ENCODE assay signal across 11 cellular contexts in genomic region chr2:191167766-191168165, GRCh38. TPM values are rescaled to one million over a fixed set of nuclear protein-coding genes. Genes with fewer than 3 reads are reported as not detected.
A peak's percentile ranks its signal among the peaks of the same experiment; 100 is the strongest.
DNase-seq lines count a peak whose midpoint lies in the region; ATAC-seq and TF ChIP-seq lines count a peak whose summit lies in the region.
"Had no signal": no experiment of that assay in that cellular context is flagged by ENCODE, and none has a peak within 500 bp of the region (broad histone marks: within the 10 kb centered on the region; RNA-seq: fewer than 3 reads in every experiment).

No MANE protein-coding gene starts in this region.

- H3K4me1 ChIP-seq in mammary epithelial cell (ENCODE audit: insufficient read depth, low read length) (peaks cover 69% of the 10 kb centered on the region), aorta (ENCODE audit: control insufficient read depth in 1 of 2, insufficient read depth in 2 of 2, low read length in 2 of 2) (peaks cover 4 to 26% of the 10 kb centered on the region in 2 donors), hepatocyte (ENCODE audit: insufficient read depth) (peaks cover 36% of the 10 kb centered on the region)

- intact Hi-C loops in Right ventricle myocardium inferior (cut with DNase I) (loop anchor here (5.0 to 10.0 kb wide), 3 partner anchors 47 to 335 kb away; no protein-coding TSS in a partner anchor), cardiac septum (cut with DNase I) (loop anchor here (5.0 to 10.0 kb wide), 4 partner anchors 60 to 507 kb away; partner anchors contain the start of gene NABP1), mammary epithelial cell (cut with micrococcal nuclease) (loop anchor here (5.0 kb wide), 1 partner anchor 135 kb away; no protein-coding TSS in a partner anchor), aorta (cut with DNase I) (loop anchor here (2.0 to 5.0 kb wide), 3 partner anchors 333 to 355 kb away; no protein-coding TSS in a partner anchor)

- in situ Hi-C loops in mammary epithelial cell (cut with MboI; ENCODE audit: low sequenced_read_pairs in 2 of 2): loop anchor here (10.0 to 25.0 kb wide), 3 partner anchors 217 to 345 kb away; no protein-coding TSS in a partner anchor

- no peak overlapping the region for H3K4me2 ChIP-seq in mammary epithelial cell (ENCODE audit: insufficient read depth, low read depth, low read length)
- H3K4me2 ChIP-seq in hepatocyte: no peak overlapping the region

- H3K27me3 ChIP-seq in mammary epithelial cell (ENCODE audit: insufficient read depth, low read length): no peaks in the 10 kb centered on the region
- H3K27me3 ChIP-seq in aorta (ENCODE audit: control insufficient read depth in 1 of 2, insufficient read depth in 2 of 2, low read length in 1 of 2): no peaks in the 10 kb centered on the region
- H3K27me3 ChIP-seq in hepatocyte: no peaks in the 10 kb centered on the region

- CTCF ChIA-PET in mammary epithelial cell (lab: Charles Lee; ENCODE audit: low non-redundant PET): interaction anchor here (0.7 kb wide), 1 partner anchor 213 kb away, joined by 4 read pairs; no protein-coding TSS in a partner anchor

- H3K27ac ChIP-seq in mammary epithelial cell (ENCODE audit: insufficient read depth, low read depth, low read length) (peak overlapping the region; percentile 99), aorta (ENCODE audit: low read depth in 1 of 2, low read length in 2 of 2) (no peak overlapping the region), hepatocyte (no peak overlapping the region)

- H3K36me3 ChIP-seq in mammary epithelial cell (ENCODE audit: insufficient read depth, low read length): no peaks in the 10 kb centered on the region
- no peaks in the 10 kb centered on the region for H3K36me3 ChIP-seq in aorta (ENCODE audit: control insufficient read depth in 1 of 2, insufficient read depth in 2 of 2, low read length in 1 of 2)
- H3K36me3 ChIP-seq in hepatocyte (replicated peaks; ENCODE audit: insufficient read depth, low read depth): no peaks in the 10 kb centered on the region

- no peak overlapping the region for H3K9ac ChIP-seq in mammary epithelial cell (ENCODE audit: insufficient read depth, low read length)

- H4K20me1 ChIP-seq in mammary epithelial cell (ENCODE audit: insufficient read depth, low read length) (no peaks in the 10 kb centered on the region), hepatocyte (ENCODE audit: insufficient read depth, poor library complexity, severe bottlenecking) (no peaks in the 10 kb centered on the region)

- no peak for TF ChIP-seq CTCF in mammary epithelial cell (conservative IDR thresholded peaks at IDR 0.05 in 1 of 2, IDR thresholded peaks at IDR 0.05 in 1 of 2; ENCODE audit: extremely low read depth in 1 of 2, insufficient read depth in 1 of 2, low read depth in 1 of 2, low read length in 2 of 2)
- TF ChIP-seq CTCF in hepatocyte (IDR thresholded peaks at IDR 0.05; ENCODE audit: poor library complexity): no peak

- 48% methylated on average over 2 of the region's 2 CpGs for WGBS in mammary epithelial cell (ENCODE audit: low coverage, missing lambda C conversion rate)
- WGBS in aorta, 2 donors: 4 to 9% methylated on average over 2 of the region's 2 CpGs
- 41% methylated on average over 2 of the region's 2 CpGs for WGBS in hepatocyte (ENCODE audit: low lambda C conversion rate, missing lambda C conversion rate)

- H3K9me3 ChIP-seq in mammary epithelial cell (replicated peaks; ENCODE audit: insufficient read depth, low read length) (no peaks in the 10 kb centered on the region), aorta (ENCODE audit: control insufficient read depth, low read length) (no peaks in the 10 kb centered on the region), hepatocyte (ENCODE audit: low read depth) (no peaks in the 10 kb centered on the region)

- H3K4me3 ChIP-seq in mammary epithelial cell (replicated peaks in 1 of 3; ENCODE audit: insufficient read depth in 1 of 3, low read depth in 2 of 3, low read length in 3 of 3) (no peak overlapping the region), aorta (ENCODE audit: low read length in 2 of 2) (no peak overlapping the region), hepatocyte (no peak overlapping the region)

- DNase-seq in Right ventricle myocardium inferior (ENCODE audit: missing footprints) (no peak), cardiac septum (ENCODE audit: low spot score) (no peak), mammary epithelial cell (no peak), iris pigment epithelial cell (ENCODE audit: low read depth) (peak; percentile 68), aorta (no peak), hepatocyte (ENCODE audit: low spot score) (no peak)
- no peak for DNase-seq in stimulated activated CD4-positive, alpha-beta T cell treated with anti-CD3 and anti-CD28 coated beads, Interleukin-4, amount 100 ng/mL, for 1 hour
- DNase-seq: activated CD4-positive, alpha-beta T cell treated with anti-CD3 and anti-CD28 coated beads for 1 hour; AML-193; posterior cingulate gyrus had no signal

- H3K9me2 ChIP-seq in hepatocyte (replicated peaks; ENCODE audit: insufficient read depth): no peaks in the 10 kb centered on the region

- peak; percentile 59 for ATAC-seq in Right ventricle myocardium inferior
- peak; percentile 58 for ATAC-seq in aorta (ENCODE audit: low FRiP score)
- no peak for ATAC-seq in GM19455 (IDR thresholded peaks at IDR 0.05; ENCODE audit: unreplicated experiment)

- BruUV-seq in mammary epithelial cell (replicated peaks; lab: Mats Ljungman, UMichigan): no TSS peak

- H3K79me2 ChIP-seq in mammary epithelial cell (ENCODE audit: insufficient read depth, low read length) (peaks cover 15% of the 10 kb centered on the region), hepatocyte (no peaks in the 10 kb centered on the region)

- H2AFZ ChIP-seq in mammary epithelial cell (ENCODE audit: low read depth, low read length) (peak overlapping the region; percentile 26), hepatocyte (no peak overlapping the region)

- dilution Hi-C loops in mammary epithelial cell (cut with HindIII; ENCODE audit: low sequenced_read_pairs): loop anchor here (5.0 kb wide), 1 partner anchor 35 kb away; no protein-coding TSS in a partner anchor

RNA-seq across cellular contexts. Expression of gene STAT4, which starts 17.0 kb away (rescaled TPM):
- 0.76 TPM for total RNA-seq in Right ventricle myocardium inferior
- 37.8 TPM for total RNA-seq in cardiac septum
- total RNA-seq in mammary epithelial cell: 1 to 10 TPM; 2.5 to 4.5 TPM
- polyA plus RNA-seq in mammary epithelial cell: 1.6 TPM
- 38.2 TPM for polyA minus RNA-seq in mammary epithelial cell
- 1 to 10 TPM; 3.8 to 7.7 TPM for total RNA-seq in aorta
- 1 to 10 TPM; 1.1 to 2.2 TPM for polyA plus RNA-seq in aorta
- total RNA-seq in hepatocyte: 6.1 and 6.6 TPM in 2 replicates
- 1.6 and 3.1 TPM in 2 replicates for polyA plus RNA-seq in hepatocyte
